ENCODE assay signal across 18 cellular contexts in the genomic region with DNA sequence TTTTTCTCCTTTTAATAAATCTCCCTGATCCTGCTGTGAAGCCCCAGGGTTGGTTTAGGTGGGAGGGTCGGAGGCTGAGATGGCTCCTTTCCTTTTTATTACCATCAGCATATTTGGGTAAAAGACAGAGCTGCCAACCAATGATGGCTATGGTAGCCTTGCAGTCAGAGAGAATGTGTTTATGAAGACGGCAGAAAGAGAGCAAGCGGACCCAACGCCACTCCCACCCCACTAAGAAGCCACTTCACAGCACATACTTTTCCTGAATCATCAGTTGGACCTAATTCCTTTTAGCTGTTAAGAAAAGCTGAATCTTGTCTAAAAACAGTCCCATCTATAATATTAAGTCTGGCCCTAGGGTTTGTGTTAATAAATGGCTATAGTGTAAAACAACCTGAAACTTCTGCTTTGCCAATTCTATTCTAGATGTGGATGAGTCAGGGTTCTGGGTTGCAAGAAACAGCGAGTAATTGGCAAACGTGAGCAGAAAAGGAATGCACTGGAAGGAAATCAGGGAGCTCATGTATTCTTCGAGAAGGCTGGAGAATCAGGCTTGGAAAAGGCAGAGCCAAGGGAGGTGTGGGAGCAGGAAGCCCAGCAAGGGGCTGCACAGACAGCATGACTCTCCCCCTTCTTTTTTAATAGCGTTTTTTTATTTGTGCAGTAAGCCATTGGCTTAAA. TPM values are rescaled to one million over a fixed set of nuclear protein-coding genes. Genes with fewer than 3 reads are reported as not detected.
DNase-seq lines count a peak whose midpoint lies in the region; ATAC-seq and TF ChIP-seq lines count a peak whose summit lies in the region.
"Had no signal": no experiment of that assay in that cellular context is flagged by ENCODE, and none has a peak within 500 bp of the region (broad histone marks: within the 10 kb centered on the region; RNA-seq: fewer than 3 reads in every experiment).

No MANE protein-coding gene starts in this region.

- no peaks in the 10 kb centered on the region for H3K36me3 ChIP-seq in A673 (ENCODE audit: insufficient read depth, low read length, poor library complexity, severe bottlenecking)
- H3K36me3 ChIP-seq: ascending aorta, neutrophil, thyroid gland had no signal

- no peaks in the 10 kb centered on the region for H3K9me3 ChIP-seq in A673 (ENCODE audit: low read depth, low read length, poor library complexity, severe bottlenecking)
- H3K9me3 ChIP-seq: ascending aorta, neutrophil, thyroid gland had no signal

- DNase-seq in A673 (ENCODE audit: low spot score) = peak; percentile 30
- peak; percentile 68 for DNase-seq in M059J (ENCODE audit: low read depth)
- DNase-seq in cardiac fibroblast (ENCODE audit: low read depth in 2 of 2) = peak; percentile 83 to 86
- peak; percentile 64 for DNase-seq in islet precursor cell
- DNase-seq in NCI-H2107 treated with DMSO at 0.1 percent for 48 hours (lab: John Stamatoyannopoulos, UW; ENCODE audit: unreplicated experiment) = no peak
- no peak for DNase-seq in putamen (ENCODE audit: low spot score)
- DNase-seq: activated CD4-positive, alpha-beta T cell treated with anti-CD3 and anti-CD28 coated beads, Interleukin-2, amount 10 ng/mL, durations not matched to agents 24 days and 14 days; activated T-cell treated with anti-CD3 and anti-CD28 coated beads, Interleukin-2, amount 50 U/mL, for 72 hours; DMS153; NCI-H1436; NCI-H526 treated with DMSO at 0.1 percent for 48 hours; thyroid gland had no signal

- no peaks in the 10 kb centered on the region for H3K4me1 ChIP-seq in A673 (ENCODE audit: insufficient read depth, low read length, poor library complexity, severe bottlenecking)
- H3K4me1 ChIP-seq: ascending aorta had no signal

- BruUV-seq in A673 (replicated peaks; lab: Mats Ljungman, UMichigan) = no TSS peak

- ATAC-seq in HG03280 (IDR thresholded peaks at IDR 0.05; ENCODE audit: unreplicated experiment) (no peak), GM21723 (IDR thresholded peaks at IDR 0.05; ENCODE audit: unreplicated experiment) (no peak)
- ATAC-seq: activated T-cell treated with anti-CD3 and anti-CD28 coated beads, Interleukin-2, amount 50 U/mL, for 72 hours; Panc1 had no signal

- H3K27me3 ChIP-seq in A673 (replicated peaks; ENCODE audit: insufficient read depth, low read depth, low read length, poor library complexity) = no peaks in the 10 kb centered on the region
- H3K27me3 ChIP-seq: ascending aorta, thyroid gland had no signal

- intact Hi-C loops in A673 (cut with micrococcal nuclease; ENCODE audit: unreplicated experiment) = no loop called here

- H3K27ac ChIP-seq in A673 (ENCODE audit: low read depth, low read length, poor library complexity, severe bottlenecking) = no peak overlapping the region
- H3K27ac ChIP-seq: ascending aorta, neutrophil, thyroid gland had no signal

- CTCF ChIA-PET in A673 (lab: Charles Lee) = no interaction called here

- POLR2A ChIA-PET in A673 (lab: Charles Lee; ENCODE audit: low non-redundant PET) = no interaction called here

- H3K4me3 ChIP-seq in A673 (ENCODE audit: low read depth, low read length, poor library complexity, severe bottlenecking) (no peak overlapping the region), cardiac fibroblast (replicated peaks in 1 of 2; ENCODE audit: low read depth in 2 of 2, low read length in 2 of 2) (no peak overlapping the region)
- H3K4me3 ChIP-seq: ascending aorta, thyroid gland had no signal

- TF ChIP-seq CTCF in A673 (conservative IDR thresholded peaks at IDR 0.05; ENCODE audit: low read depth, low read length) (no peak), cardiac fibroblast (IDR thresholded peaks at IDR 0.05; ENCODE audit: low read depth, low read length) (no peak)

RNA-seq across cellular contexts. Expression of gene PRKCA, which starts 34.0 kb away (rescaled TPM):
- total RNA-seq in A673 (2021) = 15.7 and 16.3 TPM in 2 replicates
- 8.3 and 17.9 TPM in 2 replicates for total RNA-seq in M059J (2014; rRNA removed; shearing (Covaris generic))

RNA-seq across cellular contexts. Expression of gene APOH, which starts 39.2 kb away (rescaled TPM):
- total RNA-seq in A673 (2021) = 0.44 and 1.4 TPM in 2 replicates
- total RNA-seq in M059J (2014; rRNA removed; shearing (Covaris generic)) = not detected in 2 replicates
- total RNA-seq: activated CD4-positive, alpha-beta T cell treated with anti-CD3 and anti-CD28 coated beads, Interleukin-2, amount 10 ng/mL, durations not matched to agents 24 days and 14 days; activated T-cell treated with anti-CD3 and anti-CD28 coated beads, Interleukin-2, amount 50 U/mL, for 72 hours; T-helper 2 cell treated with Interferon-gamma antibody and Interleukin-4, amounts not matched to agents 100 ng/mL and 5 ng/mL, for 36 hours; thyroid gland had no signal

Comparison
In these comparisons a context has a peak if more than half of its experiments do, and no peak if none do; other contexts are left out.
1. DNase-seq: peak in A673 (single experiment), M059J (single experiment), cardiac fibroblast (2 of 2) and islet precursor cell (single experiment); none in NCI-H2107 treated with DMSO at 0.1 percent for 48 hours (single experiment) and putamen (single experiment).